ENCODE assay signal across 8 cellular contexts in genomic region chr19:1259873-1260748, GRCh38. TPM values are rescaled to one million over a fixed set of nuclear protein-coding genes. Genes with fewer than 3 reads are reported as not detected.
A peak's percentile ranks its signal among the peaks of the same experiment; 100 is the strongest.
DNase-seq lines count a peak whose midpoint lies in the region; ATAC-seq and TF ChIP-seq lines count a peak whose summit lies in the region.

No MANE protein-coding gene starts in this region.

- ATAC-seq in left ventricle myocardium superior = no peak
- ATAC-seq in GM18861 (IDR thresholded peaks at IDR 0.05; ENCODE audit: unreplicated experiment) = no peak

- H3K27ac ChIP-seq in HL-60 (replicated peaks) (peak overlapping the region; percentile 82), skin epidermis (peak overlapping the region; percentile 53 to 99 (median 95))

- intact Hi-C loops in left ventricle myocardium superior (cut with micrococcal nuclease) = no loop called here

- DNase-seq in DMS53 (lab: John Stamatoyannopoulos, UW) (peak; percentile 64), DMS53 treated with DMSO at 0.1 percent for 48 hours (lab: John Stamatoyannopoulos, UW; ENCODE audit: unreplicated experiment) (no peak), HL-60 (ENCODE audit: low read depth in 1 of 2, low spot score in 1 of 2) (peak in 1 of 2 experiments; percentile 56), left ventricle myocardium superior (peak; percentile 57), epidermal melanocyte (ENCODE audit: insufficient read length, low spot score) (no peak)
- peak; percentile 36 for DNase-seq in activated effector memory CD4-positive, alpha-beta T cell treated with Interleukin-2 at 50 U/mL for 16 hours

- H3K4me3 ChIP-seq in HL-60 (replicated peaks; ENCODE audit: insufficient read depth, low read length) = peak overlapping the region; percentile 64
- H3K4me3 ChIP-seq in skin epidermis = peak overlapping the region; percentile 20 to 70 (median 53)

- no peak for TF ChIP-seq CTCF in HL-60 (IDR thresholded peaks at IDR 0.05; ENCODE audit: insufficient read depth, low read length)

- no peaks in the 10 kb centered on the region for H3K27me3 ChIP-seq in HL-60 (ENCODE audit: insufficient read depth, poor library complexity, severe bottlenecking)

RNA-seq across cellular contexts. Expression of gene CIRBP, which starts 9.0 kb away (rescaled TPM):
- total RNA-seq in left ventricle myocardium superior = 248 TPM

RNA-seq across cellular contexts. Expression of gene MIDN, which starts 11.7 kb away (rescaled TPM):
- 59.7 TPM for total RNA-seq in left ventricle myocardium superior

RNA-seq across cellular contexts. Expression of gene FAM174C, which starts 15.2 kb away (rescaled TPM):
- 13.1 TPM for total RNA-seq in left ventricle myocardium superior

RNA-seq across cellular contexts. Expression of gene ATP5F1D, which starts 18.6 kb away (rescaled TPM):
- 686 TPM for total RNA-seq in left ventricle myocardium superior

RNA-seq across cellular contexts. Expression of gene CBARP, which starts 22.3 kb away (rescaled TPM):
- total RNA-seq in left ventricle myocardium superior = 1.2 TPM

Comparison
In these comparisons a context has a peak if more than half of its experiments do, and no peak if none do; other contexts are left out.
1. DNase-seq: peak in DMS53 (single experiment), activated effector memory CD4-positive, alpha-beta T cell treated with Interleukin-2 at 50 U/mL for 16 hours (single experiment) and left ventricle myocardium superior (single experiment); none in DMS53 treated with DMSO at 0.1 percent for 48 hours (single experiment) and epidermal melanocyte (single experiment).